ENCODE assay signal across 21 cellular contexts in genomic region chr13:106352850-106353249, GRCh38.
"Had no signal": no experiment of that assay in that cellular context is flagged by ENCODE, and none has a peak within 500 bp of the region (broad histone marks: within the 10 kb centered on the region; RNA-seq: fewer than 3 reads in every experiment).

No MANE protein-coding gene starts in this region.

- H3K9ac ChIP-seq: SK-N-SH had no signal

- H3K27ac ChIP-seq: RWPE1 had no signal

- H3K36me3 ChIP-seq: MG63 had no signal

- ATAC-seq: Panc1, PC-3 had no signal

- H3K9me3 ChIP-seq: MG63, SK-N-SH had no signal

- H3K4me2 ChIP-seq: SK-N-SH had no signal

- DNase-seq: Karpas-422, KG1, MG63, NCI-H1092, NCI-H1105 treated with DMSO at 0.1 percent for 48 hours, NCI-H1417 treated with DMSO at 0.1 percent for 48 hours, NCI-H146, NCI-H1694 treated with DMSO at 0.1 percent for 48 hours, NCI-H1930, NCI-H2081, NCI-H2107, NCI-H2227 treated with DMSO at 0.1 percent for 48 hours, NCI-H524, NCI-H526 treated with DMSO at 0.1 percent for 48 hours, NCI-H774, PC-3, SHP77, SK-N-SH, SW 1271 had no signal

- H3K4me3 ChIP-seq: MG63 had no signal
